19 cellular contexts compared by ENCODE assay signal in the genomic region with DNA sequence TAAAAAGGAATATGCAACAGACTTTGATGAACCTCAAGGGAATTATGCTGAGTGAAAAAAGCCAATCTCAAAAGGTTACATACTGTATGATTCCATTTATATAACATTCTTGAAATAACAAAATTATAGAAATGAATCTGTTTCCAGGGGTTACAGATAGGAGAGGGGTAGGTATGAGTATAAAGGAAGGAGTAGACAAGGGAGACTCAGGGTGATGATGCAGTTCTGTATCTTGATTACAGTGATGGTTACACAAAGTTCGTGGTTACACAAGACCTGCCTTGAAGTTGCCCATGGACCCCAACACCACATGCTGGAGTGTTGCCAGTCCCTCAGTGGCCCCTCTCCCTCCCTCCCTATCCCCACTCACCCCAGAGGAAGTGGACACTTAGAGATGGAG. TPM values are rescaled to one million over a fixed set of nuclear protein-coding genes. Genes with fewer than 3 reads are reported as not detected.
A peak's percentile ranks its signal among the peaks of the same experiment; 100 is the strongest.
DNase-seq lines count a peak whose midpoint lies in the region; ATAC-seq and TF ChIP-seq lines count a peak whose summit lies in the region.
"Had no signal": no experiment of that assay in that cellular context is flagged by ENCODE, and none has a peak within 500 bp of the region (broad histone marks: within the 10 kb centered on the region; RNA-seq: fewer than 3 reads in every experiment).

No MANE protein-coding gene starts in this region.

- no peaks in the 10 kb centered on the region for H3K9me3 Mint-ChIP-seq in activated naive CD8-positive, alpha-beta T cell treated with anti-CD3 and anti-CD28 coated beads, Interleukin-2, amount 50 U/mL, for 24 hours
- peaks cover 2% of the 10 kb centered on the region for H3K9me3 Mint-ChIP-seq in activated naive CD8-positive, alpha-beta T cell treated with anti-CD3 and anti-CD28 coated beads for 36 hours
- no peaks in the 10 kb centered on the region for H3K9me3 Mint-ChIP-seq in stimulated activated memory B cell treated with anti-CD40 and anti-IgM and Interleukin-4, amounts not matched to agents 10 μg/mL and 1 μg/mL and 100 μg/mL, for 72 hours
- H3K9me3 Mint-ChIP-seq in stimulated activated naive CD8-positive, alpha-beta T cell treated with anti-CD3 and anti-CD28 coated beads, Interleukin-15, amount 100 ng/mL, for 72 hours, result no peaks in the 10 kb centered on the region

- no peaks in the 10 kb centered on the region for H3K36me3 ChIP-seq in BE2C
- H3K36me3 ChIP-seq: HAP-1 had no signal

- DNase-seq in activated naive CD8-positive, alpha-beta T cell treated with anti-CD3 and anti-CD28 coated beads, Interleukin-2, amount 50 U/mL, for 24 hours, result no peak
- DNase-seq in activated naive CD8-positive, alpha-beta T cell treated with anti-CD3 and anti-CD28 coated beads for 36 hours, result no peak
- DNase-seq in amniotic epithelial cell (ENCODE audit: low read depth) (peak; percentile 13), BE2C (no peak), SKM-1 (lab: John Stamatoyannopoulos, UW; ENCODE audit: unreplicated experiment) (no peak), foreskin melanocyte (no peak)
- DNase-seq in stimulated activated naive CD8-positive, alpha-beta T cell treated with anti-CD3 and anti-CD28 coated beads, Interleukin-15, amount 100 ng/mL, for 72 hours, result no peak
- DNase-seq: 8988T; ACHN; AML-193; C1 segment of cervical spinal cord; Caco-2; CD8-positive, alpha-beta T cell; DMS153; DND-41; GOT3 had no signal

- peak; percentile 40 for ATAC-seq in activated naive CD8-positive, alpha-beta T cell treated with anti-CD3 and anti-CD28 coated beads, Interleukin-2, amount 50 U/mL, for 24 hours
- peak; percentile 36 for ATAC-seq in stimulated activated memory B cell treated with anti-CD40 and anti-IgM and Interleukin-4, amounts not matched to agents 10 μg/mL and 1 μg/mL and 100 μg/mL, for 72 hours
- ATAC-seq in stimulated activated naive CD8-positive, alpha-beta T cell treated with anti-CD3 and anti-CD28 coated beads, Interleukin-15, amount 100 ng/mL, for 72 hours, result peak; percentile 35
- ATAC-seq: CD8-positive, alpha-beta T cell had no signal

- H3K4me1 ChIP-seq in BE2C, result no peaks in the 10 kb centered on the region
- H3K4me1 ChIP-seq: A549, Caco-2, HAP-1 had no signal

- H3K4me1 Mint-ChIP-seq in activated naive CD8-positive, alpha-beta T cell treated with anti-CD3 and anti-CD28 coated beads, Interleukin-2, amount 50 U/mL, for 24 hours, result no peaks in the 10 kb centered on the region
- H3K4me1 Mint-ChIP-seq in activated naive CD8-positive, alpha-beta T cell treated with anti-CD3 and anti-CD28 coated beads for 36 hours, result peaks cover 4% of the 10 kb centered on the region
- H3K4me1 Mint-ChIP-seq in stimulated activated memory B cell treated with anti-CD40 and anti-IgM and Interleukin-4, amounts not matched to agents 10 μg/mL and 1 μg/mL and 100 μg/mL, for 72 hours, result no peaks in the 10 kb centered on the region
- no peaks in the 10 kb centered on the region for H3K4me1 Mint-ChIP-seq in stimulated activated naive CD8-positive, alpha-beta T cell treated with anti-CD3 and anti-CD28 coated beads, Interleukin-15, amount 100 ng/mL, for 72 hours

- H3K27me3 ChIP-seq in BE2C, result no peaks in the 10 kb centered on the region

- no peaks in the 10 kb centered on the region for H3K36me3 Mint-ChIP-seq in activated naive CD8-positive, alpha-beta T cell treated with anti-CD3 and anti-CD28 coated beads, Interleukin-2, amount 50 U/mL, for 24 hours (ENCODE audit: low read depth)
- H3K36me3 Mint-ChIP-seq in activated naive CD8-positive, alpha-beta T cell treated with anti-CD3 and anti-CD28 coated beads for 36 hours, result peaks cover 4% of the 10 kb centered on the region
- no peaks in the 10 kb centered on the region for H3K36me3 Mint-ChIP-seq in stimulated activated memory B cell treated with anti-CD40 and anti-IgM and Interleukin-4, amounts not matched to agents 10 μg/mL and 1 μg/mL and 100 μg/mL, for 72 hours
- H3K36me3 Mint-ChIP-seq: CD8-positive, alpha-beta T cell had no signal

- peaks cover 3% of the 10 kb centered on the region for H3K27me3 Mint-ChIP-seq in activated naive CD8-positive, alpha-beta T cell treated with anti-CD3 and anti-CD28 coated beads, Interleukin-2, amount 50 U/mL, for 24 hours
- peaks cover 5% of the 10 kb centered on the region for H3K27me3 Mint-ChIP-seq in activated naive CD8-positive, alpha-beta T cell treated with anti-CD3 and anti-CD28 coated beads for 36 hours
- no peaks in the 10 kb centered on the region for H3K27me3 Mint-ChIP-seq in stimulated activated memory B cell treated with anti-CD40 and anti-IgM and Interleukin-4, amounts not matched to agents 10 μg/mL and 1 μg/mL and 100 μg/mL, for 72 hours
- H3K27me3 Mint-ChIP-seq in stimulated activated naive CD8-positive, alpha-beta T cell treated with anti-CD3 and anti-CD28 coated beads, Interleukin-15, amount 100 ng/mL, for 72 hours, result no peaks in the 10 kb centered on the region

- TF ChIP-seq CTCF in BE2C (IDR thresholded peaks at IDR 0.05; ENCODE audit: low read depth, low read length), result no peak

- H3K4me3 Mint-ChIP-seq in activated naive CD8-positive, alpha-beta T cell treated with anti-CD3 and anti-CD28 coated beads, Interleukin-2, amount 50 U/mL, for 24 hours, result no peak overlapping the region
- no peak overlapping the region for H3K4me3 Mint-ChIP-seq in activated naive CD8-positive, alpha-beta T cell treated with anti-CD3 and anti-CD28 coated beads for 36 hours
- H3K4me3 Mint-ChIP-seq in stimulated activated memory B cell treated with anti-CD40 and anti-IgM and Interleukin-4, amounts not matched to agents 10 μg/mL and 1 μg/mL and 100 μg/mL, for 72 hours, result no peak overlapping the region
- no peak overlapping the region for H3K4me3 Mint-ChIP-seq in stimulated activated naive CD8-positive, alpha-beta T cell treated with anti-CD3 and anti-CD28 coated beads, Interleukin-15, amount 100 ng/mL, for 72 hours
- H3K4me3 Mint-ChIP-seq: CD8-positive, alpha-beta T cell had no signal

- H3K9me3 ChIP-seq in BE2C, result no peaks in the 10 kb centered on the region
- H3K9me3 ChIP-seq: HAP-1 had no signal

- no peak overlapping the region for H3K4me3 ChIP-seq in BE2C (ENCODE audit: low read depth, low read length)
- H3K4me3 ChIP-seq: A549, HAP-1 had no signal

- no peak overlapping the region for H3K27ac Mint-ChIP-seq in activated naive CD8-positive, alpha-beta T cell treated with anti-CD3 and anti-CD28 coated beads, Interleukin-2, amount 50 U/mL, for 24 hours
- H3K27ac Mint-ChIP-seq in activated naive CD8-positive, alpha-beta T cell treated with anti-CD3 and anti-CD28 coated beads for 36 hours, result no peak overlapping the region
- no peak overlapping the region for H3K27ac Mint-ChIP-seq in stimulated activated memory B cell treated with anti-CD40 and anti-IgM and Interleukin-4, amounts not matched to agents 10 μg/mL and 1 μg/mL and 100 μg/mL, for 72 hours
- H3K27ac Mint-ChIP-seq in stimulated activated naive CD8-positive, alpha-beta T cell treated with anti-CD3 and anti-CD28 coated beads, Interleukin-15, amount 100 ng/mL, for 72 hours, result no peak overlapping the region
- H3K27ac Mint-ChIP-seq: CD8-positive, alpha-beta T cell had no signal

RNA-seq across cellular contexts. Expression of gene STK33, which starts 20.3 kb away (rescaled TPM):
- total RNA-seq in activated naive CD8-positive, alpha-beta T cell treated with anti-CD3 and anti-CD28 coated beads for 36 hours, result 1 to 10 TPM; 3.8 to 5.2 TPM
- 6.0 TPM for polyA plus RNA-seq in BE2C (2012; ENCODE audit: insufficient read depth, insufficient read length, low read depth)
